Comparison of ENCODE assay signal across 9 cellular contexts in the genomic region with DNA sequence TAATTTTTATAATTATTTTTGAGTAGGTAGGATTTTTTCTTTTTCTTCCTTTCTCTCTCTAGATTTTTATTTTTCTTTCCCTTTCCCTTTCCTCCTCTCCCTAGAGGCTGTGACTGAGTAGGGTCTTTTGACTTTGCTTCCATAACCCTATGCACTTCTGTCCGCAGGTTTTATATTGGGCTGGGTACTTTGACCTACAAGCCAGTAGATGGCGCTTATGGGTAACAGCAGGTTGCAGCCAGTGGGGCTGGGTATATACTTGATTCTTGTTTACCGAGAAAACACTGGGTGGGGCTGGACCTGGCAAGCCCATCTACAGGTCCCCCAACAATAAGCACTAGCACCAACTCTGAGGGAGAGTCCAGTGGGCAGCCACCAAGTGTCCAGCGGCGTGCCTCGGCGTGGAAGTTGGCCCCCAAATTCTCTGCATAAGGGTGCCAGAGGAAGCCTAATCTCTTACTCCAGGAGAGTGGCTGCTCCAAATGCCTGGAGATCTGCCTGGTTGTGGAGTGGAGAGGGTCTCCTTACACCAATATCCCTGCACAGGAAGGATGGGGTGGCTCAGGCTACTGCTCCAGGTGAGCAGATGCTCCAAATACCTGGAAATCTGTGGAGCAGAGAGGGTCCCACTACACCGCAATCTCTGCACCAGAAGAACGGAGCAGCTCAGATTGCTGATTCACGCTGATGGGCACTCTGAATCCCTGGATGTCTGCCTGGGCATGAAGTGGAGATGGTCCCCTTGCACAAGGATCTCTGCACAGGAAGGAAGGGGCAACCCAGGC. TPM values are rescaled to one million over a fixed set of nuclear protein-coding genes. Genes with fewer than 3 reads are reported as not detected.
A peak's percentile ranks its signal among the peaks of the same experiment; 100 is the strongest.
DNase-seq lines count a peak whose midpoint lies in the region; ATAC-seq lines count a peak whose summit lies in the region.
"Had no signal": no experiment of that assay in that cellular context is flagged by ENCODE, and none has a peak within 500 bp of the region (broad histone marks: within the 10 kb centered on the region; RNA-seq: fewer than 3 reads in every experiment).

No MANE protein-coding gene starts in this region.

- ATAC-seq in GM19372 (IDR thresholded peaks at IDR 0.05; ENCODE audit: low read depth, unreplicated experiment) (peak; percentile 96), HG02970 (IDR thresholded peaks at IDR 0.05; ENCODE audit: low FRiP score, unreplicated experiment) (peak; percentile 90)

- DNase-seq in DMS 273 (lab: John Stamatoyannopoulos, UW; ENCODE audit: unreplicated experiment) (peak; percentile 41), NAMALWA (ENCODE audit: low spot score) (peak; percentile 47), dermis microvascular lymphatic vessel endothelial cell (ENCODE audit: low read depth in 2 of 2) (peak; percentile 4 to 23), left kidney (ENCODE audit: low read depth, low spot score) (peak; percentile 51)
- peak; percentile 27 for DNase-seq in activated CD4-positive, alpha-beta T cell treated with anti-CD3 and anti-CD28 coated beads for 48 hours
- peak; percentile 15 for DNase-seq in stimulated activated CD4-positive, alpha-beta T cell treated with anti-CD3 and anti-CD28 coated beads, Interleukin-4, amount 100 ng/mL, for 24 hours

RNA-seq across cellular contexts. Expression of a gene that starts 4.7 kb away (rescaled TPM):
- total RNA-seq in dermis microvascular lymphatic vessel endothelial cell = 0.13 TPM in 1 of 2 replicates, not detected in the other

RNA-seq across cellular contexts. Expression of a gene that starts 17.1 kb away (rescaled TPM):
- 0.13 TPM in 2 replicates for total RNA-seq in dermis microvascular lymphatic vessel endothelial cell

RNA-seq across cellular contexts. Expression of a gene that starts 55.6 kb away (rescaled TPM):
- total RNA-seq in dermis microvascular lymphatic vessel endothelial cell = not detected in 2 replicates
- total RNA-seq: activated T-helper 1 cell treated with anti-CD3 and anti-CD28 coated beads, Interleukin-12 subunit alpha, Interleukin-12 subunit beta, Interleukin-2, Interleukin-4 antibody, amounts not matched to agents 30 ng/mL and 10 ng/mL and 1 ng/mL, durations not matched to agents 14 hours and 24 hours and 36 hours had no signal

Comparison
In these comparisons a context has a peak if more than half of its experiments do, and no peak if none do; other contexts are left out.
1. Peak in every context shown above with its lines: DNase-seq and ATAC-seq.